9 cellular contexts compared by ENCODE assay signal in the genomic region with DNA sequence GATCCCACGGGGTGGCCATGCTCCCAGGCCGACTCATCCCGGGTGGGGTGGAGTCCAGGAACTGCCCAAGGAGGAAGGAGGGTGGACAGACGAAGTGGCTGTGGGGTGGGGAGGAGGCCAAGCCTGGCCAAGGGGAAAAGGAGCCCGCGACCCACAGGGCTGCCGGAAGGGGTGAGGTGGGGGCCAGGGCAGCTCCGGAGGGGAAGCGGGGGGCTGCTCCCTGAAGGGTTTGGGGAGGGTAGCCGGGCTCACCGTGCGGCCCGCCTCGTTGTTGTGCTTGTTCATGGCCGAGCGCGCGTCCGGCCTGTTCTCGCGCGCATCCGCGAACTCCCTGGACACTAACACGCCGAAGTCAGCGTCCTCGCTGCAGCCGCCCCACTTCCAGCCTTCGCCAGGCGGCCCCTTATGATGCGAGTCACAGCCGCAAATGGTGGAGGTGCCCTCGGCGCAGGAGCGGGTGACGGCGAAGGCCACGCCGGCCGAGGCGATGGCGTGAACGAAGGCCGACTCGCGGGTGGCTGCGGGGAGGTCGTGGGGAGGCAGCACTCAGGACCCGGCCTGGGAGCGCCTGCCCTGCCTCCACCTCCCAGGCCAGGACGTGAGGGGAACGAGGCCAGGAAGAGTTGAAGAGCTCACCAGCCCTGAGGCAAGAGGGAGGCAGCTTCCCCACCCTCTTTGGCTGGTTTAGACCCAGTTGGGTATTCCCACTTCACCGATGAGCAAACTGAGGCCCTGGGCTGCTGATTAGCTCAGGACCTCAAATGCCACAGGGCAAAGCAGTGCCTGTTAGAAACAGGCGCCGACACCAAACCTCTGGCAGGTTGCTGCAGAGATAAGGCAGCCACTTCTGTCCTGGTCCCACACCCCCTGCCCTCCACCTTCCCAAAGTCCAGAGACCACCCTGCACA. TPM values are rescaled to one million over a fixed set of nuclear protein-coding genes. Genes with fewer than 3 reads are reported as not detected.
DNase-seq lines count a peak whose midpoint lies in the region; ATAC-seq and TF ChIP-seq lines count a peak whose summit lies in the region.
"Had no signal": no experiment of that assay in that cellular context is flagged by ENCODE, and none has a peak within 500 bp of the region (broad histone marks: within the 10 kb centered on the region; RNA-seq: fewer than 3 reads in every experiment).

No MANE protein-coding gene starts in this region.

- H3K27me3 ChIP-seq in OCI-LY1 (ENCODE audit: insufficient read depth, low read length) (no peaks in the 10 kb centered on the region), A673 (replicated peaks; ENCODE audit: insufficient read depth, low read depth, low read length, poor library complexity) (no peaks in the 10 kb centered on the region)

- no peak for ATAC-seq in HG02973 (IDR thresholded peaks at IDR 0.05; ENCODE audit: unreplicated experiment)

- H3F3A ChIP-seq in OCI-LY1 (ENCODE audit: insufficient read depth, low read length) = no peaks in the 10 kb centered on the region

- H3K27ac ChIP-seq in OCI-LY1 (ENCODE audit: low read depth, low read length, poor library complexity, severe bottlenecking) (peak overlapping the region; percentile 73), A673 (ENCODE audit: low read depth, low read length, poor library complexity, severe bottlenecking) (no peak overlapping the region)

- peak; percentile 50 for DNase-seq in D341Med (ENCODE audit: low spot score)
- DNase-seq in fibroblast of gingiva (ENCODE audit: low read depth) = peak; percentile 19
- DNase-seq in retinal pigment epithelial cell (ENCODE audit: low read depth) = no peak
- no peak for DNase-seq in A673 (ENCODE audit: low spot score)
- DNase-seq in NCI-H1417 treated with DMSO at 0.1 percent for 48 hours (lab: John Stamatoyannopoulos, UW) = no peak
- DNase-seq in NCI-H2107 treated with DMSO at 0.1 percent for 48 hours (lab: John Stamatoyannopoulos, UW; ENCODE audit: unreplicated experiment) = no peak
- DNase-seq: occipital lobe had no signal

- no peaks in the 10 kb centered on the region for H3K9me2 ChIP-seq in OCI-LY1 (ENCODE audit: low read depth, low read length)

- H3K79me2 ChIP-seq in OCI-LY1 (ENCODE audit: insufficient read depth, low read length) = no peaks in the 10 kb centered on the region

- TF ChIP-seq CTCF in OCI-LY1 (IDR thresholded peaks at IDR 0.05; ENCODE audit: low read length) (no peak), retinal pigment epithelial cell (conservative IDR thresholded peaks at IDR 0.05; ENCODE audit: low read depth, low read length) (no peak), A673 (conservative IDR thresholded peaks at IDR 0.05; ENCODE audit: low read depth, low read length) (no peak)

- CTCF ChIA-PET in A673 (lab: Charles Lee) = no interaction called here

- intact Hi-C loops in A673 (cut with micrococcal nuclease; ENCODE audit: unreplicated experiment) = no loop called here

- peak overlapping the region; percentile 69 for H3K4me3 ChIP-seq in OCI-LY1 (ENCODE audit: low read depth, low read length, poor library complexity, severe bottlenecking)
- H3K4me3 ChIP-seq in retinal pigment epithelial cell (ENCODE audit: low read length) = peak overlapping the region; percentile 12
- no peak overlapping the region for H3K4me3 ChIP-seq in A673 (ENCODE audit: low read depth, low read length, poor library complexity, severe bottlenecking)

- H4K20me1 ChIP-seq in OCI-LY1 (ENCODE audit: insufficient read depth, low read length) = no peaks in the 10 kb centered on the region

- H3K9ac ChIP-seq in OCI-LY1 (ENCODE audit: low read length) = peak overlapping the region; percentile 79; the same call in 1 of the 2 replicates

- H3K4me1 ChIP-seq in OCI-LY1 (ENCODE audit: insufficient read depth, low read length, severe bottlenecking) (peaks cover 60% of the 10 kb centered on the region), A673 (ENCODE audit: insufficient read depth, low read length, poor library complexity, severe bottlenecking) (no peaks in the 10 kb centered on the region)

- H2AFZ ChIP-seq in OCI-LY1 (ENCODE audit: low read length) = no peak overlapping the region

- H3K9me3 ChIP-seq in OCI-LY1 (ENCODE audit: low read length) (no peaks in the 10 kb centered on the region), A673 (ENCODE audit: low read depth, low read length, poor library complexity, severe bottlenecking) (no peaks in the 10 kb centered on the region)

- POLR2A ChIA-PET in A673 (lab: Charles Lee; ENCODE audit: low non-redundant PET) = no interaction called here

- peaks cover 5% of the 10 kb centered on the region; the same call in 1 of the 2 replicates for H3K36me3 ChIP-seq in OCI-LY1 (ENCODE audit: insufficient read depth, low read length)
- H3K36me3 ChIP-seq in A673 (ENCODE audit: insufficient read depth, low read length, poor library complexity, severe bottlenecking) = no peaks in the 10 kb centered on the region

- H3K4me2 ChIP-seq in OCI-LY1 (ENCODE audit: low read length) = peak overlapping the region; percentile 77

- BruUV-seq in A673 (replicated peaks; lab: Mats Ljungman, UMichigan) = no TSS peak

RNA-seq across cellular contexts. Expression of a gene that starts 48.7 kb away (rescaled TPM):
- total RNA-seq in A673 (2021) = 1.3 and 2.2 TPM in 2 replicates

Comparison
In these comparisons a context has a peak if more than half of its experiments do, and no peak if none do; other contexts are left out.
1. DNase-seq: peak in D341Med (single experiment) and fibroblast of gingiva (single experiment); none in retinal pigment epithelial cell (single experiment), A673 (single experiment), NCI-H1417 treated with DMSO at 0.1 percent for 48 hours (single experiment) and NCI-H2107 treated with DMSO at 0.1 percent for 48 hours (single experiment).